ENCODE assay signal across 18 cellular contexts in the genomic region with DNA sequence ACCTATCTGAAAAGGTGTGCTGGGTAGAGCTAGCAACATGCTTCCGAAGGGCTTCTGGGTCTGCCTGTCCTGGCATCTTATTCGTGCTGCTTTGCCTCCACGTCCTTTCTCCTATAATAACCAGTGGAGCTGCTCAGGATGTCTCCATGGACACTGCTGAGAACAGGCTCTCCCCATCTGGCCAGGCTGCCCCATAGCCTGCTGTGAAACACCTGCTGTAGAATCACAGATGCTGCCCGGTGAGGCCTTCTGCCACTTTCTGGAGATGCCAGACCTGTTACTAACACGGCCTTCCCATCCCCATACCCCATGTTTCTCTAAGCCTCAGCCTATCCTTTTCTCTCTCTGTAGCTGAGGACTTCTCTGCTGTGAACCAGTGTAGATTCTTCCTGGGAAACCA.
DNase-seq lines count a peak whose midpoint lies in the region; ATAC-seq and TF ChIP-seq lines count a peak whose summit lies in the region.
"Had no signal": no experiment of that assay in that cellular context is flagged by ENCODE, and none has a peak within 500 bp of the region (broad histone marks: within the 10 kb centered on the region; RNA-seq: fewer than 3 reads in every experiment).

No MANE protein-coding gene starts in this region.

- no peaks in the 10 kb centered on the region for H3K36me3 ChIP-seq in MG63

- no peak overlapping the region for H3K4me3 ChIP-seq in MG63

- no peaks in the 10 kb centered on the region for H3K9me3 ChIP-seq in MG63
- H3K9me3 ChIP-seq: SK-N-SH had no signal

- peaks cover 16% of the 10 kb centered on the region for H3K27me3 Mint-ChIP-seq in osteocyte (ENCODE audit: unreplicated experiment)
- no peaks in the 10 kb centered on the region for H3K27me3 Mint-ChIP-seq in activated CD8-positive, alpha-beta T cell treated with anti-CD3 and anti-CD28 coated beads for 36 hours

- TF ChIP-seq CTCF in osteocyte (IDR thresholded peaks at IDR 0.05): no peak
- no peak for TF ChIP-seq CTCF in activated CD8-positive, alpha-beta T cell treated with anti-CD3 and anti-CD28 coated beads for 36 hours (IDR thresholded peaks at IDR 0.05)

- no peaks in the 10 kb centered on the region for H3K9me3 Mint-ChIP-seq in osteocyte (ENCODE audit: unreplicated experiment)
- no peaks in the 10 kb centered on the region for H3K9me3 Mint-ChIP-seq in activated CD8-positive, alpha-beta T cell treated with anti-CD3 and anti-CD28 coated beads for 36 hours
- H3K9me3 Mint-ChIP-seq: CD14-positive monocyte had no signal

- no peak overlapping the region for H3K27ac Mint-ChIP-seq in osteocyte (ENCODE audit: unreplicated experiment)
- H3K27ac Mint-ChIP-seq in activated CD8-positive, alpha-beta T cell treated with anti-CD3 and anti-CD28 coated beads for 36 hours: no peak overlapping the region
- H3K27ac Mint-ChIP-seq: B cell, CD14-positive monocyte had no signal

- ATAC-seq in HG03159 (IDR thresholded peaks at IDR 0.05; ENCODE audit: unreplicated experiment): no peak
- ATAC-seq in activated CD8-positive, alpha-beta T cell treated with anti-CD3 and anti-CD28 coated beads for 36 hours: no peak
- ATAC-seq: Panc1 had no signal

- CTCF ChIA-PET in activated CD8-positive, alpha-beta T cell treated with anti-CD3 and anti-CD28 coated beads for 36 hours (lab: Charles Lee): interaction anchor here (0.8 to 1.9 kb wide), 2 partner anchors 14 to 216 kb away, joined by 5 to 6 read pairs; no protein-coding TSS in a partner anchor

- no peaks in the 10 kb centered on the region for H3K36me3 Mint-ChIP-seq in osteocyte (ENCODE audit: unreplicated experiment)
- H3K36me3 Mint-ChIP-seq in activated CD8-positive, alpha-beta T cell treated with anti-CD3 and anti-CD28 coated beads for 36 hours (ENCODE audit: low read depth): no peaks in the 10 kb centered on the region
- H3K36me3 Mint-ChIP-seq: CD14-positive monocyte had no signal

- no peak overlapping the region for H3K4me3 Mint-ChIP-seq in osteocyte (ENCODE audit: unreplicated experiment)
- H3K4me3 Mint-ChIP-seq in activated CD8-positive, alpha-beta T cell treated with anti-CD3 and anti-CD28 coated beads for 36 hours: no peak overlapping the region
- H3K4me3 Mint-ChIP-seq: B cell, CD14-positive monocyte had no signal

- POLR2A ChIA-PET in activated CD8-positive, alpha-beta T cell treated with anti-CD3 and anti-CD28 coated beads for 36 hours (lab: Charles Lee): no interaction called here

- H3K4me1 Mint-ChIP-seq in osteocyte (ENCODE audit: unreplicated experiment): no peaks in the 10 kb centered on the region
- H3K4me1 Mint-ChIP-seq in activated CD8-positive, alpha-beta T cell treated with anti-CD3 and anti-CD28 coated beads for 36 hours (ENCODE audit: low read depth): no peaks in the 10 kb centered on the region
- H3K4me1 Mint-ChIP-seq: B cell, CD14-positive monocyte had no signal

- H3K27me3 ChIP-seq in MG63: peaks cover 4% of the 10 kb centered on the region; the same call in 1 of the 2 replicates

- intact Hi-C loops in activated CD8-positive, alpha-beta T cell treated with anti-CD3 and anti-CD28 coated beads for 36 hours (cut with micrococcal nuclease): no loop called here

- DNase-seq in activated CD8-positive, alpha-beta memory T cell treated with anti-CD3 and anti-CD28 coated beads for 24 hours: peak; percentile 21
- no peak for DNase-seq in activated CD8-positive, alpha-beta memory T cell treated with anti-CD3 and anti-CD28 coated beads, Interleukin-2, amount 50 U/mL, for 4 hours
- DNase-seq in NCI-H1694 (lab: John Stamatoyannopoulos, UW) (peak; percentile 34), cerebellar cortex (ENCODE audit: low spot score) (peak; percentile 86), osteocyte (ENCODE audit: extremely low spot score, unreplicated experiment) (peak; percentile 71), MG63 (no peak)
- no peak for DNase-seq in activated CD8-positive, alpha-beta T cell treated with anti-CD3 and anti-CD28 coated beads for 36 hours
- DNase-seq: DMS79 treated with DMSO at 0.1 percent for 48 hours, Karpas-422, NCI-H2029 treated with DMSO at 0.1 percent for 48 hours, NCI-H446 treated with DMSO at 0.1 percent for 48 hours, NCI-H748 treated with DMSO at 0.1 percent for 48 hours, SIG-M5, SK-N-SH had no signal

Comparison
In these comparisons a context has a peak if more than half of its experiments do, and no peak if none do; other contexts are left out.
1. DNase-seq: peak in activated CD8-positive, alpha-beta memory T cell treated with anti-CD3 and anti-CD28 coated beads for 24 hours (single experiment), NCI-H1694 (single experiment), cerebellar cortex (single experiment) and osteocyte (single experiment); none in activated CD8-positive, alpha-beta memory T cell treated with anti-CD3 and anti-CD28 coated beads, Interleukin-2, amount 50 U/mL, for 4 hours (single experiment), MG63 (single experiment) and activated CD8-positive, alpha-beta T cell treated with anti-CD3 and anti-CD28 coated beads for 36 hours (single experiment).